Comparison of ENCODE assay signal across 8 cellular contexts in genomic region chr1:156502749-156503671, GRCh38. TPM values are rescaled to one million over a fixed set of nuclear protein-coding genes. Genes with fewer than 3 reads are reported as not detected.
DNase-seq lines count a peak whose midpoint lies in the region; ATAC-seq and TF ChIP-seq lines count a peak whose summit lies in the region.

No MANE protein-coding gene starts in this region.

- intact Hi-C loops in psoas muscle (cut with DNase I), result loop anchor here in 1 of 2 donors (10.0 kb wide), 1 partner anchor 378 kb away; no protein-coding TSS in a partner anchor

- WGBS in psoas muscle, 3 donors, result 5 to 6% (median 5%) methylated on average over 12 of the region's 12 CpGs

- no peaks in the 10 kb centered on the region for H3K9me3 ChIP-seq in psoas muscle

- peaks cover 40% of the 10 kb centered on the region for H3K4me1 ChIP-seq in psoas muscle

- H3K27ac ChIP-seq in psoas muscle, result peak overlapping the region; percentile 99

- DNase-seq in ELF-1 (ENCODE audit: low read depth, low spot score) (peak; percentile 93), NCI-H2227 (lab: John Stamatoyannopoulos, UW; ENCODE audit: unreplicated experiment) (peak; percentile 32), astrocyte of the cerebellum (ENCODE audit: low read depth) (peak; percentile 72), hepatic stellate cell (ENCODE audit: low spot score) (peak; percentile 91), psoas muscle (peak; percentile 78 to 91)

- in situ Hi-C loops in astrocyte of the cerebellum (cut with HindIII; ENCODE audit: low sequenced_read_pairs), result no loop called here

- no peaks in the 10 kb centered on the region for H3K27me3 ChIP-seq in psoas muscle (ENCODE audit: insufficient read depth in 3 of 3, low read length in 2 of 3)

- ATAC-seq in psoas muscle (peak; percentile 34 to 49 (median 46)), GM18519 (IDR thresholded peaks at IDR 0.05; ENCODE audit: low FRiP score, unreplicated experiment) (no peak), HG03045 (IDR thresholded peaks at IDR 0.05; ENCODE audit: unreplicated experiment) (no peak), GM21526 (IDR thresholded peaks at IDR 0.05; ENCODE audit: low FRiP score, unreplicated experiment) (no peak)

- H3K36me3 ChIP-seq in psoas muscle (ENCODE audit: insufficient read depth in 1 of 2, low read depth in 1 of 2), result no peaks in the 10 kb centered on the region

- no peak for TF ChIP-seq CTCF in astrocyte of the cerebellum (IDR thresholded peaks at IDR 0.05; ENCODE audit: low read depth, low read length, missing control alignments)
- no peak for TF ChIP-seq CTCF in psoas muscle (IDR thresholded peaks at IDR 0.05)

- no peak overlapping the region for H3K4me3 ChIP-seq in astrocyte of the cerebellum (ENCODE audit: low read depth, low read length)
- peak overlapping the region; percentile 98 for H3K4me3 ChIP-seq in psoas muscle

RNA-seq across cellular contexts. Expression of gene MEF2D, which starts 2.4 kb away (rescaled TPM):
- 100 to 1,000 TPM; 126 to 258 (median 188) TPM for total RNA-seq in psoas muscle
- 10 to 100 TPM; 43.1 to 65.3 (median 58.4) TPM for polyA plus RNA-seq in psoas muscle

Comparison
In these comparisons a context has a peak if more than half of its experiments do, and no peak if none do; other contexts are left out.
1. DNase-seq: peak in every context shown above with its lines; median percentile 93 in ELF-1; 91 in hepatic stellate cell; 84 in psoas muscle; 72 in astrocyte of the cerebellum; 32 in NCI-H2227.
2. ATAC-seq: peak in psoas muscle (4 of 4); none in GM18519 (single experiment), HG03045 (single experiment) and GM21526 (single experiment).